In genomic region chr2:175539122-175539521, GRCh38 we compare ENCODE assay signal across 32 cellular contexts.
"Had no signal": no experiment of that assay in that cellular context is flagged by ENCODE, and none has a peak within 500 bp of the region (broad histone marks: within the 10 kb centered on the region; RNA-seq: fewer than 3 reads in every experiment).

No MANE protein-coding gene starts in this region.

- DNase-seq: activated CD4-positive, alpha-beta memory T cell treated with anti-CD3 and anti-CD28 coated beads for 36 hours; activated CD4-positive, alpha-beta T cell treated with anti-CD3 and anti-CD28 coated beads for 36 hours; activated CD4-positive, alpha-beta T cell treated with anti-CD3 and anti-CD28 coated beads, Interleukin-2, amount 10 ng/mL, durations not matched to agents 24 days and 14 days; activated CD4-positive, CD25-positive, alpha-beta regulatory T cell; activated CD4-positive, CD25-positive, alpha-beta regulatory T cell treated with anti-CD3 and anti-CD28 coated beads, Interleukin-2, amount 50 U/mL, for 72 hours; activated CD8-positive, alpha-beta memory T cell treated with anti-CD3 and anti-CD28 coated beads, Interleukin-2, amount 10 ng/mL, durations not matched to agents 7 days and 5 days; activated CD8-positive, alpha-beta memory T cell treated with anti-CD3 and anti-CD28 coated beads, Interleukin-2, amount 50 U/mL, for 4 hours; activated CD8-positive, alpha-beta T cell treated with anti-CD3 and anti-CD28 coated beads, Interleukin-2, amount 10 ng/mL, durations not matched to agents 7 days and 5 days; activated effector memory CD4-positive, alpha-beta T cell treated with anti-CD3 and anti-CD28 coated beads, Interleukin-2, amount 50 U/mL, for 16 hours; activated naive CD4-positive, alpha-beta T cell treated with anti-CD3 and anti-CD28 coated beads for 36 hours; activated naive CD8-positive, alpha-beta T cell treated with anti-CD3 and anti-CD28 coated beads for 36 hours; activated naive CD8-positive, alpha-beta T cell treated with anti-CD3 and anti-CD28 coated beads, Interleukin-2, amount 50 U/mL, for 24 hours; activated T-cell treated with anti-CD3 and anti-CD28 coated beads, Interleukin-2, amount 50 U/mL, for 1 hour; activated T-cell treated with anti-CD3 and anti-CD28 coated beads, Interleukin-2, amount 50 U/mL, for 48 hours; adrenal gland; amygdala; aorta; body of pancreas; caudate nucleus; cortex of kidney; dermis blood vessel endothelial cell; effector CD4-positive, alpha-beta T cell; effector memory CD8-positive, alpha-beta T cell; erythroblast; foreskin keratinocyte; gastrocnemius medialis; glutamatergic neuron; T-helper 1 cell; T-helper 17 cell; T1000 had no signal

- ATAC-seq: activated CD4-positive, alpha-beta T cell treated with anti-CD3 and anti-CD28 coated beads for 36 hours; activated CD8-positive, alpha-beta memory T cell treated with anti-CD3 and anti-CD28 coated beads, Interleukin-2, amount 10 ng/mL, durations not matched to agents 7 days and 5 days; activated CD8-positive, alpha-beta T cell treated with anti-CD3 and anti-CD28 coated beads, Interleukin-2, amount 10 ng/mL, durations not matched to agents 7 days and 5 days; activated naive CD8-positive, alpha-beta T cell treated with anti-CD3 and anti-CD28 coated beads, Interleukin-2, amount 50 U/mL, for 24 hours; body of pancreas; effector memory CD8-positive, alpha-beta T cell; foreskin keratinocyte; gastrocnemius medialis; T-helper 17 cell had no signal

- H3K36me3 ChIP-seq: adrenal gland, esophagus muscularis mucosa, gastrocnemius medialis had no signal

- H3K4me1 ChIP-seq: adrenal gland, body of pancreas, esophagus muscularis mucosa, foreskin keratinocyte, gastrocnemius medialis had no signal

- H3K4me3 ChIP-seq: adrenal gland, body of pancreas, esophagus muscularis mucosa, gastrocnemius medialis had no signal

- H3K27me3 ChIP-seq: adrenal gland, body of pancreas, esophagus muscularis mucosa, foreskin keratinocyte, gastrocnemius medialis had no signal

- H3K9me3 ChIP-seq: adrenal gland, body of pancreas, gastrocnemius medialis had no signal

- FAIRE-seq: colon had no signal

- H3K27ac ChIP-seq: adrenal gland, body of pancreas, esophagus muscularis mucosa, foreskin keratinocyte, gastrocnemius medialis had no signal
